In genomic region chr11:111518668-111519067, GRCh38 we compare ENCODE assay signal across 1 cellular context.
TF ChIP-seq lines count a peak whose summit lies in the region.

No MANE protein-coding gene starts in this region.

TF ChIP-seq in HepG2, 621 proteins besides CTCF, POLR2A, EP300 and RAD21:
- TF ChIP-seq THYN1 (CRISPR knock-in tag; IDR thresholded peaks at IDR 0.05; ENCODE audit: borderline replicate concordance, low read depth) (no peak), THAP11 (CRISPR knock-in tag; IDR thresholded peaks at IDR 0.05) (no peak), MED1 (CRISPR knock-in tag; IDR thresholded peaks at IDR 0.05) (no peak)
